ENCODE assay signal across 37 cellular contexts in the genomic region with DNA sequence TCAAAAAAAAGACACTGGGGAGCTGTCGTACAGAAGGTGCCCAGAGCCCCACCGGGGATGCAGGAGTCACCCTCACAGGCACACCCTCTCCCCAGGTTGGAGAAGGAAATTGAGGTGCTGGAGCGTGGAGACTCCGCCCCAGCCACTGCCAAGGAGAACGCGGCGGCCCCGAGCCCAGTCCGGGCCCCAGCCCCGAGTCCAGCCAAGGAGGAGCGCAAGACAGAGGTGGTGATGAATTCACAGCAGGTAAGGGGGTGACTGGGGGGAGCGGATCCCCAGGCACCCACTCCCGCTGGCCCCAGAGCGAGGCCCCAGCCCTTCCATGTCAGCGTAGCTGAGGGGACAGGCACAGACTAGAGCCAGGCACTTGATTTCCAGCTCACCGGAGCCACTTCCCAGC. TPM values are rescaled to one million over a fixed set of nuclear protein-coding genes. Genes with fewer than 3 reads are reported as not detected.
DNase-seq lines count a peak whose midpoint lies in the region; TF ChIP-seq lines count a peak whose summit lies in the region.
"Had no signal": no experiment of that assay in that cellular context is flagged by ENCODE, and none has a peak within 500 bp of the region (broad histone marks: within the 10 kb centered on the region; RNA-seq: fewer than 3 reads in every experiment).

No MANE protein-coding gene starts in this region.

- H3K9me3 ChIP-seq in BLaER1 (no peaks in the 10 kb centered on the region), left ventricle myocardium inferior (replicated peaks) (no peaks in the 10 kb centered on the region)
- no peaks in the 10 kb centered on the region for H3K9me3 ChIP-seq in BLaER1 treated with 17β-estradiol and CSF1 and Interleukin-3, amounts not matched to agents 10 nM and 100 nM (replicated peaks in 1 of 11)
- H3K9me3 ChIP-seq: A549, BE2C, Caco-2 had no signal

- H3K27me3 Mint-ChIP-seq in activated CD4-positive, alpha-beta T cell treated with anti-CD3 and anti-CD28 coated beads, Interleukin-2, amount 10 ng/mL, durations not matched to agents 7 days and 5 days: no peaks in the 10 kb centered on the region
- no peaks in the 10 kb centered on the region for H3K27me3 Mint-ChIP-seq in MCF 10A (ENCODE audit: insufficient read depth, unreplicated experiment)
- H3K27me3 Mint-ChIP-seq: B cell; CD4-positive, alpha-beta T cell; CD4-positive, CD25-positive, alpha-beta regulatory T cell had no signal

- H3K4me1 Mint-ChIP-seq in activated CD4-positive, alpha-beta T cell treated with anti-CD3 and anti-CD28 coated beads, Interleukin-2, amount 10 ng/mL, durations not matched to agents 7 days and 5 days: peaks cover 15% of the 10 kb centered on the region
- H3K4me1 Mint-ChIP-seq in MCF 10A (ENCODE audit: insufficient read depth, unreplicated experiment): peaks cover 5% of the 10 kb centered on the region

- 0 out of 2 replicates have a peak overlapping the region, but pooled peaks have one; percentile 46 for H3K4me2 ChIP-seq in BLaER1
- H3K4me2 ChIP-seq in BLaER1 treated with 17β-estradiol and CSF1 and Interleukin-3, amounts not matched to agents 10 nM and 100 nM: peak overlapping the region in 8 of 11 experiments; percentile 19 to 71 (median 50); a peak in 15 of 22 replicates
- H3K4me2 ChIP-seq: A549 had no signal

- no peak for DNase-seq in activated CD4-positive, alpha-beta T cell treated with anti-CD3 and anti-CD28 coated beads, Interleukin-2, amount 10 ng/mL, durations not matched to agents 7 days and 5 days
- no peak for DNase-seq in activated CD4-positive, alpha-beta T cell treated with anti-CD3 and anti-CD28 coated beads, Interleukin-2, amount 50 U/mL, for 4 hours
- DNase-seq in H7 (peak; percentile 36), left ventricle myocardium inferior (no peak), MCF 10A (ENCODE audit: unreplicated experiment) (no peak), DMS114 treated with DMSO at 0.1 percent for 48 hours (lab: John Stamatoyannopoulos, UW; ENCODE audit: unreplicated experiment) (no peak)
- DNase-seq: 8988T; ACHN; AML-193; BE2C; C1 segment of cervical spinal cord; Caco-2; Calu3; CD4-positive, alpha-beta T cell; CD4-positive, CD25-positive, alpha-beta regulatory T cell; CD8-positive, alpha-beta memory T cell; COR-L47; DMS 273 treated with DMSO at 0.1 percent for 48 hours; DMS153; DMS53; DMS79; DMS79 treated with DMSO at 0.1 percent for 48 hours; DND-41; EL had no signal

- intact Hi-C loops in left ventricle myocardium inferior (cut with micrococcal nuclease): loop anchor here (5.0 kb wide), 1 partner anchor 64 kb away; no protein-coding TSS in a partner anchor
- intact Hi-C loops in MCF 10A (cut with micrococcal nuclease): loop anchor here (5.0 kb wide), 1 partner anchor 144 kb away; a partner anchor contains a TSS

- no TSS peak for BruUV-seq in MCF 10A (replicated peaks; lab: Mats Ljungman, UMichigan)

- no peak overlapping the region for H3K9ac ChIP-seq in BLaER1
- 0 out of 22 replicates have a peak overlapping the region, but pooled peaks of 1 of the 11 experiments have one; percentile 8 for H3K9ac ChIP-seq in BLaER1 treated with 17β-estradiol and CSF1 and Interleukin-3, amounts not matched to agents 10 nM and 100 nM

- H3K4me1 ChIP-seq in BLaER1 (peaks cover 91% of the 10 kb centered on the region), left ventricle myocardium inferior (peaks cover 51% of the 10 kb centered on the region)
- peaks cover 13 to 91% (median 85%) of the 10 kb centered on the region in 10 experiments for H3K4me1 ChIP-seq in BLaER1 treated with 17β-estradiol and CSF1 and Interleukin-3, amounts not matched to agents 10 nM and 100 nM
- H3K4me1 ChIP-seq: Caco-2 had no signal

- CTCF ChIA-PET in activated CD4-positive, alpha-beta T cell treated with anti-CD3 and anti-CD28 coated beads, Interleukin-2, amount 10 ng/mL, durations not matched to agents 7 days and 5 days (lab: Charles Lee): interaction anchor here (0.6 kb wide), 1 partner anchor 156 kb away, joined by 3 read pairs; no protein-coding TSS in a partner anchor
- CTCF ChIA-PET in MCF 10A (lab: Yijun Ruan, JAX): interaction anchor here (0.6 to 0.7 kb wide), 3 partner anchors 91 to 251 kb away, joined by 3 to 7 read pairs (median 3); no protein-coding TSS in a partner anchor

- no peak overlapping the region for H3K4me3 ChIP-seq in BLaER1
- H3K4me3 ChIP-seq in BLaER1 treated with 17β-estradiol and CSF1 and Interleukin-3, amounts not matched to agents 10 nM and 100 nM: no peak overlapping the region
- no peak overlapping the region for H3K4me3 ChIP-seq in H7 (ENCODE audit: insufficient read depth, low read depth, low read length)
- H3K4me3 ChIP-seq in left ventricle myocardium inferior: no peak overlapping the region
- H3K4me3 ChIP-seq: A549 had no signal

- H3K36me3 ChIP-seq in BLaER1 (peaks cover 50% of the 10 kb centered on the region), H7 (replicated peaks; ENCODE audit: control insufficient read depth, insufficient read depth, low read length) (no peaks in the 10 kb centered on the region), left ventricle myocardium inferior (peaks cover 21% of the 10 kb centered on the region)
- peaks cover 0 to 51% (median 18%) of the 10 kb centered on the region in 11 experiments; a peak in 19 of 22 replicates for H3K36me3 ChIP-seq in BLaER1 treated with 17β-estradiol and CSF1 and Interleukin-3, amounts not matched to agents 10 nM and 100 nM
- H3K36me3 ChIP-seq: BE2C had no signal

- POLR2A ChIA-PET in activated CD4-positive, alpha-beta T cell treated with anti-CD3 and anti-CD28 coated beads, Interleukin-2, amount 10 ng/mL, durations not matched to agents 7 days and 5 days (lab: Charles Lee): no interaction called here
- POLR2A ChIA-PET in MCF 10A (lab: Yijun Ruan, JAX): no interaction called here

- peaks cover 17% of the 10 kb centered on the region; the same call in 1 of the 2 replicates for H4K20me1 ChIP-seq in BLaER1
- peaks cover 0 to 13% (median 4%) of the 10 kb centered on the region in 11 experiments; a peak in 4 of 22 replicates for H4K20me1 ChIP-seq in BLaER1 treated with 17β-estradiol and CSF1 and Interleukin-3, amounts not matched to agents 10 nM and 100 nM

- H3K27ac ChIP-seq in BLaER1 (no peak overlapping the region), left ventricle myocardium inferior (replicated peaks) (no peak overlapping the region)
- H3K27ac ChIP-seq in BLaER1 treated with 17β-estradiol and CSF1 and Interleukin-3, amounts not matched to agents 10 nM and 100 nM: peak overlapping the region in 1 of 11 experiments; percentile 15; a peak in 1 of 22 replicates
- H3K27ac ChIP-seq: 22Rv1, C4-2B had no signal

- no peaks in the 10 kb centered on the region for H3K36me3 Mint-ChIP-seq in activated CD4-positive, alpha-beta T cell treated with anti-CD3 and anti-CD28 coated beads, Interleukin-2, amount 10 ng/mL, durations not matched to agents 7 days and 5 days (ENCODE audit: low read depth)
- no peaks in the 10 kb centered on the region for H3K36me3 Mint-ChIP-seq in MCF 10A (ENCODE audit: insufficient read depth, unreplicated experiment)
- H3K36me3 Mint-ChIP-seq: CD14-positive monocyte; CD4-positive, alpha-beta memory T cell; CD4-positive, CD25-positive, alpha-beta regulatory T cell; CD8-positive, alpha-beta memory T cell; CD8-positive, alpha-beta T cell had no signal

- H3K27me3 ChIP-seq in BLaER1: no peaks in the 10 kb centered on the region
- no peaks in the 10 kb centered on the region for H3K27me3 ChIP-seq in BLaER1 treated with 17β-estradiol and CSF1 and Interleukin-3, amounts not matched to agents 10 nM and 100 nM
- H3K27me3 ChIP-seq in H7 (ENCODE audit: control insufficient read depth, insufficient read depth, low read length): no peaks in the 10 kb centered on the region
- no peaks in the 10 kb centered on the region for H3K27me3 ChIP-seq in left ventricle myocardium inferior (ENCODE audit: low read depth)
- H3K27me3 ChIP-seq: BE2C had no signal

- H3K27ac Mint-ChIP-seq in activated CD4-positive, alpha-beta T cell treated with anti-CD3 and anti-CD28 coated beads, Interleukin-2, amount 10 ng/mL, durations not matched to agents 7 days and 5 days: peak overlapping the region; percentile 13
- H3K27ac Mint-ChIP-seq in MCF 10A (ENCODE audit: low read depth, unreplicated experiment): no peak overlapping the region
- H3K27ac Mint-ChIP-seq: B cell; CD4-positive, alpha-beta T cell; CD4-positive, CD25-positive, alpha-beta regulatory T cell; CD8-positive, alpha-beta T cell had no signal

- TF ChIP-seq CTCF in left ventricle myocardium inferior (IDR thresholded peaks at IDR 0.05; ENCODE audit: borderline replicate concordance) (no peak), MCF 10A (IDR thresholded peaks at IDR 0.05; ENCODE audit: unreplicated experiment) (no peak)

- H3K9me3 Mint-ChIP-seq in activated CD4-positive, alpha-beta T cell treated with anti-CD3 and anti-CD28 coated beads, Interleukin-2, amount 10 ng/mL, durations not matched to agents 7 days and 5 days: no peaks in the 10 kb centered on the region
- no peaks in the 10 kb centered on the region for H3K9me3 Mint-ChIP-seq in MCF 10A (ENCODE audit: unreplicated experiment)
- H3K9me3 Mint-ChIP-seq: CD14-positive monocyte; CD4-positive, alpha-beta T cell; CD8-positive, alpha-beta memory T cell; CD8-positive, alpha-beta T cell had no signal

- no peak overlapping the region for H3K4me3 Mint-ChIP-seq in activated CD4-positive, alpha-beta T cell treated with anti-CD3 and anti-CD28 coated beads, Interleukin-2, amount 10 ng/mL, durations not matched to agents 7 days and 5 days
- no peak overlapping the region for H3K4me3 Mint-ChIP-seq in MCF 10A (ENCODE audit: unreplicated experiment)
- H3K4me3 Mint-ChIP-seq: B cell; CD14-positive monocyte; CD4-positive, alpha-beta memory T cell; CD4-positive, alpha-beta T cell; CD4-positive, CD25-positive, alpha-beta regulatory T cell; CD8-positive, alpha-beta memory T cell; CD8-positive, alpha-beta T cell had no signal

RNA-seq across cellular contexts. Expression of a gene that starts 19.9 kb away (rescaled TPM):
- total RNA-seq in activated CD4-positive, alpha-beta T cell treated with anti-CD3 and anti-CD28 coated beads, Interleukin-2, amount 10 ng/mL, durations not matched to agents 7 days and 5 days: not detected
- total RNA-seq in H7 (2014; rRNA removed; shearing (Covaris generic)): 0.11 and 0.31 TPM in 2 replicates
- not detected for total RNA-seq in left ventricle myocardium inferior
- 33.7 and 35.0 TPM in 2 replicates for total RNA-seq in MCF 10A (2022)
- total RNA-seq: B cell; CD4-positive, alpha-beta memory T cell; CD4-positive, alpha-beta T cell; CD4-positive, CD25-positive, alpha-beta regulatory T cell; CD8-positive, alpha-beta memory T cell; CD8-positive, alpha-beta T cell had no signal

RNA-seq across cellular contexts. Expression of a gene that starts 22.3 kb away (rescaled TPM):
- total RNA-seq in activated CD4-positive, alpha-beta T cell treated with anti-CD3 and anti-CD28 coated beads, Interleukin-2, amount 10 ng/mL, durations not matched to agents 7 days and 5 days: not detected
- 28.7 and 34.6 TPM in 2 replicates for total RNA-seq in H7 (2014; rRNA removed; shearing (Covaris generic))
- total RNA-seq in left ventricle myocardium inferior (26.8 TPM), MCF 10A (2022) (0.44 TPM in 1 of 2 replicates, not detected in the other)
- total RNA-seq: B cell; CD4-positive, alpha-beta memory T cell; CD4-positive, alpha-beta T cell; CD4-positive, CD25-positive, alpha-beta regulatory T cell; CD8-positive, alpha-beta memory T cell; CD8-positive, alpha-beta T cell had no signal

RNA-seq across cellular contexts. Expression of a gene that starts 35.7 kb away (rescaled TPM):
- total RNA-seq in activated CD4-positive, alpha-beta T cell treated with anti-CD3 and anti-CD28 coated beads, Interleukin-2, amount 10 ng/mL, durations not matched to agents 7 days and 5 days: not detected
- not detected in 2 replicates for total RNA-seq in H7 (2014; rRNA removed; shearing (Covaris generic))
- total RNA-seq in left ventricle myocardium inferior (not detected), MCF 10A (2022) (not detected in 2 replicates)
- total RNA-seq: A172; A673; B cell; Caco-2; Calu3; CD4-positive, alpha-beta memory T cell; CD4-positive, alpha-beta T cell; CD8-positive, alpha-beta memory T cell; CD8-positive, alpha-beta T cell; Daoy; G401 had no signal

RNA-seq across cellular contexts. Expression of a gene that starts 54.8 kb away (rescaled TPM):
- total RNA-seq in activated CD4-positive, alpha-beta T cell treated with anti-CD3 and anti-CD28 coated beads, Interleukin-2, amount 10 ng/mL, durations not matched to agents 7 days and 5 days: 1 to 10 TPM; 1.6 to 2.1 TPM
- total RNA-seq in H7 (2014; rRNA removed; shearing (Covaris generic)): 7.4 and 9.7 TPM in 2 replicates
- total RNA-seq in left ventricle myocardium inferior (56.1 TPM), MCF 10A (2022) (172 and 183 TPM in 2 replicates)

Comparison
In these comparisons a context has a peak if more than half of its experiments do, and no peak if none do; other contexts are left out.
1. RNA of a gene that starts 19.9 kb away (total RNA-seq): 33.7 to 35.0 TPM in MCF 10A; 0.11 to 0.31 TPM in H7, not detected in left ventricle myocardium inferior (single experiment) and not detected in activated CD4-positive, alpha-beta T cell treated with anti-CD3 and anti-CD28 coated beads, Interleukin-2, amount 10 ng/mL, durations not matched to agents 7 days and 5 days; every median in the first group is over 10 times any median in the second.
2. RNA of a gene that starts 22.3 kb away (total RNA-seq): 28.7 to 34.6 TPM in H7 and 26.8 TPM in left ventricle myocardium inferior (single experiment); 0.44 TPM in MCF 10A and not detected in activated CD4-positive, alpha-beta T cell treated with anti-CD3 and anti-CD28 coated beads, Interleukin-2, amount 10 ng/mL, durations not matched to agents 7 days and 5 days; every median in the first group is over 10 times any median in the second.